Comparison of ENCODE assay signal across 24 cellular contexts in genomic region chr15:94298359-94298758, GRCh38.
DNase-seq lines count a peak whose midpoint lies in the region; ATAC-seq, FAIRE-seq and TF ChIP-seq lines count a peak whose summit lies in the region.
"Had no signal": no experiment of that assay in that cellular context is flagged by ENCODE, and none has a peak within 500 bp of the region (broad histone marks: within the 10 kb centered on the region; RNA-seq: fewer than 3 reads in every experiment).

No MANE protein-coding gene starts in this region.

- no peaks in the 10 kb centered on the region for H3K9me3 ChIP-seq in mammary epithelial cell (replicated peaks; ENCODE audit: insufficient read depth, low read length)
- H3K9me3 ChIP-seq: Caco-2 had no signal

- dilution Hi-C loops in mammary epithelial cell (cut with HindIII; ENCODE audit: low sequenced_read_pairs) = no loop called here

- H3K36me3 ChIP-seq in mammary epithelial cell (ENCODE audit: insufficient read depth, low read length) = no peaks in the 10 kb centered on the region

- DNase-seq in MCF 10A (ENCODE audit: unreplicated experiment) = peak; percentile 21
- DNase-seq in mammary epithelial cell = no peak
- peak; percentile 7 for DNase-seq in RKO (ENCODE audit: low spot score)
- DNase-seq in glomerular visceral epithelial cell (ENCODE audit: extremely low spot score) = peak; percentile 41
- DNase-seq in stimulated activated naive B cell treated with anti-CD40 and anti-IgM and Interleukin-4, amounts not matched to agents 10 μg/mL and 1 μg/mL and 100 μg/mL, for 72 hours = no peak
- DNase-seq in H54 (ENCODE audit: insufficient read length, low spot score) = no peak
- DNase-seq: anterior cingulate cortex; Caco-2; effector memory CD4-positive, alpha-beta T cell; head of caudate nucleus; KBM-7; naive thymus-derived CD4-positive, alpha-beta T cell; NCI-H1092 treated with DMSO at 0.1 percent for 48 hours; NCI-H2081 treated with DMSO at 0.1 percent for 48 hours; stimulated activated CD4-positive, alpha-beta T cell treated with anti-CD3 and anti-CD28 coated beads, Interleukin-2, amount 100 ng/mL, for 48 hours had no signal

- TF ChIP-seq CTCF in MCF 10A (IDR thresholded peaks at IDR 0.05; ENCODE audit: unreplicated experiment) (no peak), mammary epithelial cell (conservative IDR thresholded peaks at IDR 0.05 in 1 of 2, IDR thresholded peaks at IDR 0.05 in 1 of 2; ENCODE audit: extremely low read depth in 1 of 2, insufficient read depth in 1 of 2, low read depth in 1 of 2, low read length in 2 of 2) (no peak)

- in situ Hi-C loops in mammary epithelial cell (cut with MboI; ENCODE audit: low sequenced_read_pairs in 2 of 2) = loop anchor here in 1 of 2 donors (10.0 kb wide), 1 partner anchor 64 kb away; the partner anchor contains the start of gene MCTP2

- TF ChIP-seq POLR2A in H54 (IDR thresholded peaks at IDR 0.05; ENCODE audit: low read depth, low read length) = no peak

- H3K36me3 Mint-ChIP-seq in MCF 10A (ENCODE audit: insufficient read depth, unreplicated experiment) = peaks cover 13% of the 10 kb centered on the region
- peaks cover 20 to 29% of the 10 kb centered on the region in 2 donors for H3K36me3 Mint-ChIP-seq in stimulated activated naive B cell treated with anti-CD40 and anti-IgM and Interleukin-4, amounts not matched to agents 10 μg/mL and 1 μg/mL and 100 μg/mL, for 72 hours

- no peak overlapping the region for H3K9ac ChIP-seq in mammary epithelial cell (ENCODE audit: insufficient read depth, low read length)
- H3K9ac ChIP-seq: parathyroid adenoma had no signal

- no peaks in the 10 kb centered on the region for H3K79me2 ChIP-seq in mammary epithelial cell (ENCODE audit: insufficient read depth, low read length)
- H3K79me2 ChIP-seq: parathyroid adenoma had no signal

- H3K27ac Mint-ChIP-seq in MCF 10A (ENCODE audit: low read depth, unreplicated experiment) = no peak overlapping the region
- peak overlapping the region; percentile 47 for H3K27ac Mint-ChIP-seq in stimulated activated naive B cell treated with anti-CD40 and anti-IgM and Interleukin-4, amounts not matched to agents 10 μg/mL and 1 μg/mL and 100 μg/mL, for 72 hours

- H3K4me3 ChIP-seq in mammary epithelial cell (replicated peaks in 1 of 3; ENCODE audit: insufficient read depth in 1 of 3, low read depth in 2 of 3, low read length in 3 of 3) = no peak overlapping the region
- H3K4me3 ChIP-seq: lung had no signal

- no peak overlapping the region for H3K27ac ChIP-seq in mammary epithelial cell (ENCODE audit: insufficient read depth, low read depth, low read length)
- H3K27ac ChIP-seq: parathyroid adenoma had no signal

- no peaks in the 10 kb centered on the region for H3K27me3 ChIP-seq in mammary epithelial cell (ENCODE audit: insufficient read depth, low read length)

- no peaks in the 10 kb centered on the region for H3K9me3 Mint-ChIP-seq in MCF 10A (ENCODE audit: unreplicated experiment)
- H3K9me3 Mint-ChIP-seq in stimulated activated naive B cell treated with anti-CD40 and anti-IgM and Interleukin-4, amounts not matched to agents 10 μg/mL and 1 μg/mL and 100 μg/mL, for 72 hours = peaks cover 2 to 7% of the 10 kb centered on the region in 2 donors

- CTCF ChIA-PET in MCF 10A (lab: Yijun Ruan, JAX) (interaction anchor here (0.7 kb wide), 1 partner anchor 162 kb away, joined by 3 read pairs; no protein-coding TSS in a partner anchor), mammary epithelial cell (lab: Charles Lee; ENCODE audit: low non-redundant PET) (interaction anchor here (0.6 kb wide), 1 partner anchor 25 kb away, joined by 3 read pairs; no protein-coding TSS in a partner anchor)

- H3K4me2 ChIP-seq in mammary epithelial cell (ENCODE audit: insufficient read depth, low read depth, low read length) = no peak overlapping the region

- no peaks in the 10 kb centered on the region for H3K4me1 ChIP-seq in mammary epithelial cell (ENCODE audit: insufficient read depth, low read length)
- H3K4me1 ChIP-seq: Caco-2, parathyroid adenoma had no signal

- WGBS in mammary epithelial cell (ENCODE audit: low coverage, missing lambda C conversion rate) = 99% methylated on average over 9 of the region's 9 CpGs

- H3K27me3 Mint-ChIP-seq in MCF 10A (ENCODE audit: insufficient read depth, unreplicated experiment) = no peaks in the 10 kb centered on the region
- no peaks in the 10 kb centered on the region for H3K27me3 Mint-ChIP-seq in stimulated activated naive B cell treated with anti-CD40 and anti-IgM and Interleukin-4, amounts not matched to agents 10 μg/mL and 1 μg/mL and 100 μg/mL, for 72 hours
- H3K27me3 Mint-ChIP-seq: central memory CD8-positive, alpha-beta T cell; naive thymus-derived CD4-positive, alpha-beta T cell had no signal

- BruUV-seq in MCF 10A (replicated peaks; lab: Mats Ljungman, UMichigan) (no TSS peak), mammary epithelial cell (replicated peaks; lab: Mats Ljungman, UMichigan) (no TSS peak)

- no peak for FAIRE-seq in H54 (lab: Jason Lieb, UNC)
- FAIRE-seq: TTC549 had no signal

- no peak overlapping the region for H2AFZ ChIP-seq in mammary epithelial cell (ENCODE audit: low read depth, low read length)
- H2AFZ ChIP-seq: parathyroid adenoma had no signal

- POLR2A ChIA-PET in MCF 10A (lab: Yijun Ruan, JAX) = interaction anchor here (0.7 kb wide), 1 partner anchor 12 kb away, joined by 3 read pairs; no protein-coding TSS in a partner anchor

- ATAC-seq in stimulated activated naive B cell treated with anti-CD40 and anti-IgM and Interleukin-4, amounts not matched to agents 10 μg/mL and 1 μg/mL and 100 μg/mL, for 72 hours (replicated peaks) = peak in 1 of 2 donors; percentile 26
- ATAC-seq in HG03439 (IDR thresholded peaks at IDR 0.05; ENCODE audit: unreplicated experiment) (no peak), GM21576 (IDR thresholded peaks at IDR 0.05; ENCODE audit: unreplicated experiment) (no peak)
- ATAC-seq: HCT116, Panc1, SK-N-SH treated with all-trans-retinoic acid at 6 μM for 48 hours had no signal

- intact Hi-C loops in MCF 10A (cut with micrococcal nuclease) (no loop called here), mammary epithelial cell (cut with micrococcal nuclease) (no loop called here)

- H3K4me3 Mint-ChIP-seq in MCF 10A (ENCODE audit: unreplicated experiment) = no peak overlapping the region
- H3K4me3 Mint-ChIP-seq in stimulated activated naive B cell treated with anti-CD40 and anti-IgM and Interleukin-4, amounts not matched to agents 10 μg/mL and 1 μg/mL and 100 μg/mL, for 72 hours = peak overlapping the region; percentile 39 to 70
- H3K4me3 Mint-ChIP-seq: central memory CD8-positive, alpha-beta T cell had no signal

- H4K20me1 ChIP-seq in mammary epithelial cell (ENCODE audit: insufficient read depth, low read length) = no peaks in the 10 kb centered on the region

- peaks cover 8% of the 10 kb centered on the region for H3K4me1 Mint-ChIP-seq in MCF 10A (ENCODE audit: insufficient read depth, unreplicated experiment)
- peaks cover 33 to 64% of the 10 kb centered on the region in 2 donors for H3K4me1 Mint-ChIP-seq in stimulated activated naive B cell treated with anti-CD40 and anti-IgM and Interleukin-4, amounts not matched to agents 10 μg/mL and 1 μg/mL and 100 μg/mL, for 72 hours

Comparison
In these comparisons a context has a peak if more than half of its experiments do, and no peak if none do; other contexts are left out.
1. DNase-seq: peak in MCF 10A (single experiment), RKO (single experiment) and glomerular visceral epithelial cell (single experiment); none in mammary epithelial cell (single experiment), stimulated activated naive B cell treated with anti-CD40 and anti-IgM and Interleukin-4, amounts not matched to agents 10 μg/mL and 1 μg/mL and 100 μg/mL, for 72 hours (single experiment) and H54 (single experiment).